ENCODE assay signal across 1 cellular context in the genomic region with DNA sequence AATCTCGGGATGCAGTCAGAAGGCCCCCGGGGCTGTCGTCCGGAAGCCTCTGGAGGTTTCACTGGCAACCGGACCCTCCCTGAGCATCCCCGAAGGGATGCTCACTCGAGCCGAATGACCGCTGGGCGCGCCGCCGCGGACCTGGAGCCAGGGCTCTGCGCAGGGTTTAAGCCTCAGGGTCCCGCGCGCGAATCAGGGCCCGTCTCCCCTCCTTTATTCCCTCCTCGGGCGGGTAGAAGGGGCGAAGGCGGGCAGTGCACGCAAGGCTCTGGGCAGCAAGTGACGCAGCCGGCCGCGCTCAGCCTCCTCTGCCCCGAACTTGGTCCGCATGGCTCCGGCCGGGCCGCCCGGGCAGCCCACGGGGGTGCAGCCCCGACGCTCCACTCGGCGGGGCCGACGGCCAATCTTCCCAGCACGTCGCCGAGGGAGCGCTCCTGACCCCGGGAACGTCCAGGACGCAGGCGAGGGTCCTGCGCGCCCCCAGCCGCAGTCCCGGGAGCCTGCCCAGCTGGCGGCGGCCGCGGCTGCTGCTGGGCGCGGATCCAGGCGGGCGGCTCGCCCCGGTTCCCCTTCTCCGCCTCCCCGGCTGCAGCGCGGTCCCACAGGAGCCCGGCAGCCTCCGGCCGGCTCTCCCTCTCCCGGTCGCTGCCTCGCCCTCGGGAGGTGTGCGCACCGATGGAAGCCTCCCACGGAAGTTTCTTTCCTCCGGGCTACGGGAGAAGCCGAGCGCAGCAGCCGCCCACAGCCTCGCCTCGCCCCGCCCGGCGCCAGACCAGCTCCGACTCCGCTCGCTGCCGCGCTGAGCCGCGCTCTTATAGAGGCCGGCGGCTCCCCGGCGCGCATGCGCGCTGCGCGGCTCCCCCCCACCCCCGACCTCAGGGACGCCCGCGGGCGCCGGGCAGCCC.
TF ChIP-seq lines count a peak whose summit lies in the region.

A gene (minus strand): TSS at position 786 of the 905 bp plus-strand sequence. CDS start 1,041 bp downstream, outside the sequence.

TF ChIP-seq in Ishikawa, 13 proteins besides CTCF, POLR2A, EP300 and RAD21 (continued from another document):
- TF ChIP-seq, protein P1, sequence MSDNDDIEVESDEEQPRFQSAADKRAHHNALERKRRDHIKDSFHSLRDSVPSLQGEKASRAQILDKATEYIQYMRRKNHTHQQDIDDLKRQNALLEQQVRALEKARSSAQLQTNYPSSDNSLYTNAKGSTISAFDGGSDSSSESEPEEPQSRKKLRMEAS (IDR thresholded peaks at IDR 0.05): peak; percentile 33; the same call in 1 of the 2 replicates
